1 cellular context compared by ENCODE assay signal in genomic region chr5:176536902-176537607, GRCh38.
TF ChIP-seq lines count a peak whose summit lies in the region.

Gene RNF44, minus strand, starts transcription at chr5:176537402. Its CDS starts 4,930 bp downstream, at chr5:176532472.

TF ChIP-seq in HepG2, 621 proteins besides CTCF, POLR2A, EP300 and RAD21 (continued from another document and continues in another):
- TF ChIP-seq ZNF281 (CRISPR knock-in tag; IDR thresholded peaks at IDR 0.05; ENCODE audit: borderline replicate concordance) (no peak), ZNF607 (CRISPR knock-in tag; IDR thresholded peaks at IDR 0.05; ENCODE audit: borderline replicate concordance) (0 out of 2 replicates have a peak, but pooled peaks have one; percentile 7), ZNF225 (CRISPR knock-in tag; IDR thresholded peaks at IDR 0.05) (no peak), ZNF414 (CRISPR knock-in tag; IDR thresholded peaks at IDR 0.05) (no peak), HES4 (CRISPR knock-in tag; IDR thresholded peaks at IDR 0.05; ENCODE audit: borderline replicate concordance) (no peak), TBX2 (CRISPR knock-in tag; IDR thresholded peaks at IDR 0.05; ENCODE audit: borderline replicate concordance) (peak; percentile 61; the same call in 1 of the 2 replicates), ZNF598 (CRISPR knock-in tag; IDR thresholded peaks at IDR 0.05; ENCODE audit: borderline replicate concordance) (no peak), ZNF460 (CRISPR knock-in tag; IDR thresholded peaks at IDR 0.05; ENCODE audit: borderline replicate concordance) (no peak), ZNF142 (CRISPR knock-in tag; IDR thresholded peaks at IDR 0.05) (no peak), ZNF552 (CRISPR knock-in tag; IDR thresholded peaks at IDR 0.05; ENCODE audit: borderline replicate concordance) (no peak), MTF2 (CRISPR knock-in tag; IDR thresholded peaks at IDR 0.05; ENCODE audit: borderline replicate concordance) (no peak), ISL2 (CRISPR knock-in tag; IDR thresholded peaks at IDR 0.05) (no peak; the same call in 1 of the 2 replicates), EEA1 (CRISPR knock-in tag; IDR thresholded peaks at IDR 0.05; ENCODE audit: borderline replicate concordance) (no peak), ZNF7 (CRISPR knock-in tag; IDR thresholded peaks at IDR 0.05) (no peak), ZNF513 (CRISPR knock-in tag; conservative IDR thresholded peaks at IDR 0.05) (no peak), DR1 (CRISPR knock-in tag; IDR thresholded peaks at IDR 0.05) (no peak), ZNF510 (CRISPR knock-in tag; IDR thresholded peaks at IDR 0.05; ENCODE audit: low read depth) (no peak), PATZ1 (CRISPR knock-in tag; IDR thresholded peaks at IDR 0.05) (peak; percentile 65), ZNF792 (CRISPR knock-in tag; IDR thresholded peaks at IDR 0.05) (no peak), ZNF616 (CRISPR knock-in tag; IDR thresholded peaks at IDR 0.05; ENCODE audit: low read depth) (no peak), ZNF24 (IDR thresholded peaks at IDR 0.05) (no peak), ZNF790 (CRISPR knock-in tag; IDR thresholded peaks at IDR 0.05; ENCODE audit: borderline replicate concordance) (0 out of 2 replicates have a peak, but pooled peaks have one; percentile 63), TEAD3 (CRISPR knock-in tag; optimal IDR thresholded peaks at IDR 0.05; ENCODE audit: borderline replicate concordance) (peak; percentile 36), MAFF (IDR thresholded peaks at IDR 0.05; ENCODE audit: low read depth, low read length) (no peak), SP140L (CRISPR knock-in tag; IDR thresholded peaks at IDR 0.05; ENCODE audit: borderline replicate concordance) (no peak), PTBP1 (IDR thresholded peaks at IDR 0.05; ENCODE audit: low read depth, low read length, poor library complexity, severe bottlenecking) (peak; percentile 24), ZNF660 (CRISPR knock-in tag; IDR thresholded peaks at IDR 0.05; ENCODE audit: borderline replicate concordance, low read depth) (no peak), MXI1 (IDR thresholded peaks at IDR 0.05; ENCODE audit: borderline replicate concordance, low read depth, low read length) (no peak), DZIP1 (CRISPR knock-in tag; IDR thresholded peaks at IDR 0.05) (no peak), TRAFD1 (CRISPR knock-in tag; IDR thresholded peaks at IDR 0.05; ENCODE audit: borderline replicate concordance) (no peak), MZF1 (CRISPR knock-in tag; IDR thresholded peaks at IDR 0.05; ENCODE audit: borderline replicate concordance) (no peak), ZNF691 (CRISPR knock-in tag; IDR thresholded peaks at IDR 0.05; ENCODE audit: borderline replicate concordance, low read depth) (no peak), ZMYM3 (CRISPR knock-in tag; IDR thresholded peaks at IDR 0.05) (no peak), SALL2 (CRISPR knock-in tag; IDR thresholded peaks at IDR 0.05) (no peak), PRPF4 (IDR thresholded peaks at IDR 0.05; ENCODE audit: low read depth, low read length, poor library complexity, severe bottlenecking) (no peak), ZNF569 (CRISPR knock-in tag; IDR thresholded peaks at IDR 0.05; ENCODE audit: borderline replicate concordance) (no peak), ASH2L (IDR thresholded peaks at IDR 0.05; ENCODE audit: insufficient read length, low read depth, low read length) (peak; percentile 36), ZNF652 (CRISPR knock-in tag; IDR thresholded peaks at IDR 0.05; ENCODE audit: borderline replicate concordance, low read depth) (peak; percentile 51; the same call in 1 of the 2 replicates), ZNF160 (CRISPR knock-in tag; IDR thresholded peaks at IDR 0.05) (no peak), ZNF350 (CRISPR knock-in tag; IDR thresholded peaks at IDR 0.05; ENCODE audit: borderline replicate concordance, low read depth) (no peak), ZNF784 (CRISPR knock-in tag; IDR thresholded peaks at IDR 0.05; ENCODE audit: borderline replicate concordance) (no peak)
